1 cellular context compared by ENCODE assay signal in genomic region chr21:39386194-39386593, GRCh38.
TF ChIP-seq lines count a peak whose summit lies in the region.

No MANE protein-coding gene starts in this region.

TF ChIP-seq in K562, 482 proteins besides CTCF, POLR2A, EP300 and RAD21 (continued from another document):
- no peak for TF ChIP-seq AFF1 (IDR thresholded peaks at IDR 0.05; ENCODE audit: low read depth in 1 of 2, partially characterized antibody in 2 of 2)
- no peak for TF ChIP-seq EZH2 (IDR thresholded peaks at IDR 0.05; ENCODE audit: borderline replicate concordance, low read depth, low read length)
